ENCODE assay signal across 14 cellular contexts in genomic region chr9:120974181-120974580, GRCh38. TPM values are rescaled to one million over a fixed set of nuclear protein-coding genes. Genes with fewer than 3 reads are reported as not detected.
DNase-seq lines count a peak whose midpoint lies in the region; ATAC-seq, FAIRE-seq and TF ChIP-seq lines count a peak whose summit lies in the region.
"Had no signal": no experiment of that assay in that cellular context is flagged by ENCODE, and none has a peak within 500 bp of the region (broad histone marks: within the 10 kb centered on the region; RNA-seq: fewer than 3 reads in every experiment).

No MANE protein-coding gene starts in this region.

- no peak for ATAC-seq in T-helper 17 cell
- no peak for ATAC-seq in stimulated activated effector memory CD8-positive, alpha-beta T cell treated with anti-CD3 and anti-CD28 coated beads, Interleukin-12 subunit alpha, Interleukin-12 subunit beta, amount 100 ng/mL, for 72 hours
- ATAC-seq in stimulated activated naive B cell treated with anti-CD40 and anti-IgM and Interleukin-4, amounts not matched to agents 10 μg/mL and 1 μg/mL and 100 μg/mL, for 72 hours (replicated peaks), result no peak
- no peak for ATAC-seq in activated CD8-positive, alpha-beta T cell treated with anti-CD3 and anti-CD28 coated beads for 36 hours

- no peaks in the 10 kb centered on the region for H3K27me3 ChIP-seq in hepatocyte

- peak overlapping the region; percentile 53 for H3K27ac ChIP-seq in KOPT-K1 (ENCODE audit: low read depth, low read length, poor library complexity, severe bottlenecking)
- peak overlapping the region; percentile 24 for H3K27ac ChIP-seq in hepatocyte

- FAIRE-seq in GM12891 (lab: Jason Lieb, UNC), result no peak
- FAIRE-seq: GM18507 had no signal

- no peaks in the 10 kb centered on the region for H3K9me2 ChIP-seq in hepatocyte (replicated peaks; ENCODE audit: insufficient read depth)

- H3K4me1 ChIP-seq in hepatocyte (ENCODE audit: insufficient read depth), result peaks cover 10% of the 10 kb centered on the region

- TF ChIP-seq CTCF in hepatocyte (IDR thresholded peaks at IDR 0.05; ENCODE audit: poor library complexity), result no peak
- TF ChIP-seq CTCF in activated CD8-positive, alpha-beta T cell treated with anti-CD3 and anti-CD28 coated beads for 36 hours (IDR thresholded peaks at IDR 0.05), result no peak

- intact Hi-C loops in activated CD8-positive, alpha-beta T cell treated with anti-CD3 and anti-CD28 coated beads for 36 hours (cut with micrococcal nuclease), result no loop called here

- H3K27me3 Mint-ChIP-seq in T-helper 17 cell, result no peaks in the 10 kb centered on the region
- H3K27me3 Mint-ChIP-seq in stimulated activated naive B cell treated with anti-CD40 and anti-IgM and Interleukin-4, amounts not matched to agents 10 μg/mL and 1 μg/mL and 100 μg/mL, for 72 hours, result no peaks in the 10 kb centered on the region
- no peaks in the 10 kb centered on the region for H3K27me3 Mint-ChIP-seq in activated CD8-positive, alpha-beta T cell treated with anti-CD3 and anti-CD28 coated beads for 36 hours

- no peak overlapping the region for H3K4me3 Mint-ChIP-seq in T-helper 17 cell
- no peak overlapping the region for H3K4me3 Mint-ChIP-seq in stimulated activated effector memory CD8-positive, alpha-beta T cell treated with anti-CD3 and anti-CD28 coated beads, Interleukin-12 subunit alpha, Interleukin-12 subunit beta, amount 100 ng/mL, for 72 hours
- no peak overlapping the region for H3K4me3 Mint-ChIP-seq in stimulated activated naive B cell treated with anti-CD40 and anti-IgM and Interleukin-4, amounts not matched to agents 10 μg/mL and 1 μg/mL and 100 μg/mL, for 72 hours
- no peak overlapping the region for H3K4me3 Mint-ChIP-seq in activated CD8-positive, alpha-beta T cell treated with anti-CD3 and anti-CD28 coated beads for 36 hours

- H3K79me2 ChIP-seq in hepatocyte, result no peaks in the 10 kb centered on the region

- whole genome bisulfite sequencing in hepatocyte (ENCODE audit: low lambda C conversion rate, missing lambda C conversion rate), result 69% methylated on average over 2 of the region's 2 CpGs

- H3K27ac Mint-ChIP-seq in T-helper 17 cell, result peak overlapping the region; percentile 89
- peak overlapping the region; percentile 60 for H3K27ac Mint-ChIP-seq in stimulated activated effector memory CD8-positive, alpha-beta T cell treated with anti-CD3 and anti-CD28 coated beads, Interleukin-12 subunit alpha, Interleukin-12 subunit beta, amount 100 ng/mL, for 72 hours
- H3K27ac Mint-ChIP-seq in stimulated activated naive B cell treated with anti-CD40 and anti-IgM and Interleukin-4, amounts not matched to agents 10 μg/mL and 1 μg/mL and 100 μg/mL, for 72 hours, result no peak overlapping the region
- H3K27ac Mint-ChIP-seq in activated CD8-positive, alpha-beta T cell treated with anti-CD3 and anti-CD28 coated beads for 36 hours, result no peak overlapping the region

- POLR2A ChIA-PET in activated CD8-positive, alpha-beta T cell treated with anti-CD3 and anti-CD28 coated beads for 36 hours (lab: Charles Lee), result interaction anchor here (0.6 kb wide), 1 partner anchor 89 kb away, joined by 4 read pairs; no protein-coding TSS in a partner anchor

- peaks cover 2% of the 10 kb centered on the region for H3K36me3 Mint-ChIP-seq in T-helper 17 cell (ENCODE audit: low read depth)
- no peaks in the 10 kb centered on the region for H3K36me3 Mint-ChIP-seq in stimulated activated effector memory CD8-positive, alpha-beta T cell treated with anti-CD3 and anti-CD28 coated beads, Interleukin-12 subunit alpha, Interleukin-12 subunit beta, amount 100 ng/mL, for 72 hours
- peaks cover 0 to 7% of the 10 kb centered on the region in 2 donors for H3K36me3 Mint-ChIP-seq in stimulated activated naive B cell treated with anti-CD40 and anti-IgM and Interleukin-4, amounts not matched to agents 10 μg/mL and 1 μg/mL and 100 μg/mL, for 72 hours
- no peaks in the 10 kb centered on the region for H3K36me3 Mint-ChIP-seq in activated CD8-positive, alpha-beta T cell treated with anti-CD3 and anti-CD28 coated beads for 36 hours (ENCODE audit: low read depth)

- DNase-seq in T-helper 17 cell (no peak), hepatocyte (ENCODE audit: low spot score) (no peak), GM12891 (ENCODE audit: insufficient read length, low spot score) (no peak)
- DNase-seq in stimulated activated effector memory CD8-positive, alpha-beta T cell treated with anti-CD3 and anti-CD28 coated beads, Interleukin-12 subunit alpha, Interleukin-12 subunit beta, amount 100 ng/mL, for 72 hours (ENCODE audit: low spot score in 2 of 2), result no peak
- no peak for DNase-seq in stimulated activated naive B cell treated with anti-CD40 and anti-IgM and Interleukin-4, amounts not matched to agents 10 μg/mL and 1 μg/mL and 100 μg/mL, for 72 hours
- DNase-seq in activated CD8-positive, alpha-beta T cell treated with anti-CD3 and anti-CD28 coated beads for 36 hours, result no peak
- DNase-seq: DMS153, HCEC 1CT, NCI-H1436, NCI-H2081, NCI-H510A treated with DMSO at 0.1 percent for 48 hours, SIG-M5 had no signal

- CTCF ChIA-PET in activated CD8-positive, alpha-beta T cell treated with anti-CD3 and anti-CD28 coated beads for 36 hours (lab: Charles Lee), result no interaction called here

- H3K9me3 ChIP-seq in KOPT-K1 (ENCODE audit: insufficient read depth, low read length, poor library complexity, severe bottlenecking) (no peaks in the 10 kb centered on the region), T-helper 17 cell (ENCODE audit: control insufficient read depth, low read length, poor library complexity, severe bottlenecking) (no peaks in the 10 kb centered on the region), hepatocyte (ENCODE audit: low read depth) (no peaks in the 10 kb centered on the region)

- H3K36me3 ChIP-seq in KOPT-K1 (ENCODE audit: insufficient read depth, low read length), result no peaks in the 10 kb centered on the region
- H3K36me3 ChIP-seq in hepatocyte (replicated peaks; ENCODE audit: insufficient read depth, low read depth), result no peaks in the 10 kb centered on the region

- no peak overlapping the region for H2AFZ ChIP-seq in hepatocyte

- H3K4me3 ChIP-seq in hepatocyte, result no peak overlapping the region

- H4K20me1 ChIP-seq in hepatocyte (ENCODE audit: insufficient read depth, poor library complexity, severe bottlenecking), result no peaks in the 10 kb centered on the region

- TF ChIP-seq POLR2A in GM12891 (IDR thresholded peaks at IDR 0.05; ENCODE audit: low read depth, low read length), result no peak

- H3K9me3 Mint-ChIP-seq in stimulated activated effector memory CD8-positive, alpha-beta T cell treated with anti-CD3 and anti-CD28 coated beads, Interleukin-12 subunit alpha, Interleukin-12 subunit beta, amount 100 ng/mL, for 72 hours, result no peaks in the 10 kb centered on the region
- H3K9me3 Mint-ChIP-seq in stimulated activated naive B cell treated with anti-CD40 and anti-IgM and Interleukin-4, amounts not matched to agents 10 μg/mL and 1 μg/mL and 100 μg/mL, for 72 hours, result no peaks in the 10 kb centered on the region
- no peaks in the 10 kb centered on the region for H3K9me3 Mint-ChIP-seq in activated CD8-positive, alpha-beta T cell treated with anti-CD3 and anti-CD28 coated beads for 36 hours

- H3K4me2 ChIP-seq in hepatocyte, result no peak overlapping the region

- H3K4me1 Mint-ChIP-seq in T-helper 17 cell, result peaks cover 13% of the 10 kb centered on the region
- H3K4me1 Mint-ChIP-seq in stimulated activated effector memory CD8-positive, alpha-beta T cell treated with anti-CD3 and anti-CD28 coated beads, Interleukin-12 subunit alpha, Interleukin-12 subunit beta, amount 100 ng/mL, for 72 hours, result peaks cover 11% of the 10 kb centered on the region
- H3K4me1 Mint-ChIP-seq in stimulated activated naive B cell treated with anti-CD40 and anti-IgM and Interleukin-4, amounts not matched to agents 10 μg/mL and 1 μg/mL and 100 μg/mL, for 72 hours, result peaks cover 5 to 12% of the 10 kb centered on the region in 2 donors
- H3K4me1 Mint-ChIP-seq in activated CD8-positive, alpha-beta T cell treated with anti-CD3 and anti-CD28 coated beads for 36 hours (ENCODE audit: low read depth), result peaks cover 23% of the 10 kb centered on the region

TF ChIP-seq in GM12891, 5 proteins besides CTCF, POLR2A, EP300 and RAD21:
- TF ChIP-seq POU2F2 (IDR thresholded peaks at IDR 0.05; ENCODE audit: low read depth, low read length), result no peak
- TF ChIP-seq SPI1 (IDR thresholded peaks at IDR 0.05; ENCODE audit: low read depth, low read length), result no peak
- TF ChIP-seq PAX5 (IDR thresholded peaks at IDR 0.05; ENCODE audit: insufficient read depth, low read length, severe bottlenecking), result no peak
- no peak for TF ChIP-seq TAF1 (IDR thresholded peaks at IDR 0.05; ENCODE audit: low read depth, low read length)
- no peak for TF ChIP-seq POLR2AphosphoS5 (IDR thresholded peaks at IDR 0.05; ENCODE audit: low read depth, low read length)

RNA-seq across cellular contexts. Expression of gene TRAF1, which starts 47.6 kb away (rescaled TPM):
- 100 to 1,000 TPM; 103 to 118 TPM for total RNA-seq in T-helper 17 cell
- total RNA-seq in hepatocyte, result 4.0 and 5.4 TPM in 2 replicates
- polyA plus RNA-seq in hepatocyte, result 2.2 and 3.3 TPM in 2 replicates
- polyA plus RNA-seq in GM12891 (2012; ENCODE audit: low read depth, missing spikeins), result 107 TPM
- 100 to 1,000 TPM; 147 to 150 TPM for total RNA-seq in activated CD8-positive, alpha-beta T cell treated with anti-CD3 and anti-CD28 coated beads for 36 hours

Comparison
In these comparisons a context has a peak if more than half of its experiments do, and no peak if none do; other contexts are left out.
1. H3K27ac Mint-ChIP-seq: peak in T-helper 17 cell (single experiment) and stimulated activated effector memory CD8-positive, alpha-beta T cell treated with anti-CD3 and anti-CD28 coated beads, Interleukin-12 subunit alpha, Interleukin-12 subunit beta, amount 100 ng/mL, for 72 hours (single experiment); none in stimulated activated naive B cell treated with anti-CD40 and anti-IgM and Interleukin-4, amounts not matched to agents 10 μg/mL and 1 μg/mL and 100 μg/mL, for 72 hours (single experiment) and activated CD8-positive, alpha-beta T cell treated with anti-CD3 and anti-CD28 coated beads for 36 hours (single experiment).
2. RNA of gene TRAF1, which starts 47.6 kb away (total RNA-seq): 147 to 150 TPM in activated CD8-positive, alpha-beta T cell treated with anti-CD3 and anti-CD28 coated beads for 36 hours and 103 to 118 TPM in T-helper 17 cell; 4.0 to 5.4 TPM in hepatocyte; every median in the first group is over 10 times any median in the second.